1 cellular context compared by ENCODE assay signal in the genomic region with DNA sequence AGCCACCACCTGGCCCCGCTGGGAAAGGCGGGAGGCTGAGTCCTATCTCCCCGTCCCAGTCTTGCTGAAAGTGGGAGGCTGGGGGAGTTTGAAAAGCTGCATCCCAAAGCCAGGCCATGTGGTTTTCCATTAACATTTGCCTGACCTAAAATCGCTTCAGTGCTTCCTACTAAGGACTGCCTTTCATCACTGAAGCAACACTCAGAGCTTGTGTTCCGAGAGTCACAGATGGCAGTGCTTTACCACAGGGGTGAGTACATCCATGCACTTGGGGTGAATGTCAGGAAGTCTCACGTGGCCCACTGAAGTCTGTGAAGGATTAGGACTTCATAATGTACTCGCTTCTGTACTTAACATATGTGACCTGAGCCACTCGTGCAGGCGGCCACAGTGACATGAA.
TF ChIP-seq lines count a peak whose summit lies in the region.

No MANE protein-coding gene starts in this region.

TF ChIP-seq in WTC11, 78 proteins besides CTCF, POLR2A, EP300 and RAD21 (continued from another document):
- TF ChIP-seq E2F1 (CRISPR knock-in tag; IDR thresholded peaks at IDR 0.05): no peak
- TF ChIP-seq, protein P1, sequence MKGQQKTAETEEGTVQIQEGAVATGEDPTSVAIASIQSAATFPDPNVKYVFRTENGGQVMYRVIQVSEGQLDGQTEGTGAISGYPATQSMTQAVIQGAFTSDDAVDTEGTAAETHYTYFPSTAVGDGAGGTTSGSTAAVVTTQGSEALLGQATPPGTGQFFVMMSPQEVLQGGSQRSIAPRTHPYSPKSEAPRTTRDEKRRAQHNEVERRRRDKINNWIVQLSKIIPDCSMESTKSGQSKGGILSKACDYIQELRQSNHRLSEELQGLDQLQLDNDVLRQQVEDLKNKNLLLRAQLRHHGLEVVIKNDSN (CRISPR knock-in tag; IDR thresholded peaks at IDR 0.05): no peak
- TF ChIP-seq, protein P2, sequence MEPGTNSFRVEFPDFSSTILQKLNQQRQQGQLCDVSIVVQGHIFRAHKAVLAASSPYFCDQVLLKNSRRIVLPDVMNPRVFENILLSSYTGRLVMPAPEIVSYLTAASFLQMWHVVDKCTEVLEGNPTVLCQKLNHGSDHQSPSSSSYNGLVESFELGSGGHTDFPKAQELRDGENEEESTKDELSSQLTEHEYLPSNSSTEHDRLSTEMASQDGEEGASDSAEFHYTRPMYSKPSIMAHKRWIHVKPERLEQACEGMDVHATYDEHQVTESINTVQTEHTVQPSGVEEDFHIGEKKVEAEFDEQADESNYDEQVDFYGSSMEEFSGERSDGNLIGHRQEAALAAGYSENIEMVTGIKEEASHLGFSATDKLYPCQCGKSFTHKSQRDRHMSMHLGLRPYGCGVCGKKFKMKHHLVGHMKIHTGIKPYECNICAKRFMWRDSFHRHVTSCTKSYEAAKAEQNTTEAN (CRISPR knock-in tag; IDR thresholded peaks at IDR 0.05): no peak
- TF ChIP-seq KAT7 (CRISPR knock-in tag; IDR thresholded peaks at IDR 0.05; ENCODE audit: borderline replicate concordance): no peak
- TF ChIP-seq FOXJ3 (CRISPR knock-in tag; IDR thresholded peaks at IDR 0.05; ENCODE audit: borderline replicate concordance): no peak
